Comparison of ENCODE assay signal across 11 cellular contexts in the genomic region with DNA sequence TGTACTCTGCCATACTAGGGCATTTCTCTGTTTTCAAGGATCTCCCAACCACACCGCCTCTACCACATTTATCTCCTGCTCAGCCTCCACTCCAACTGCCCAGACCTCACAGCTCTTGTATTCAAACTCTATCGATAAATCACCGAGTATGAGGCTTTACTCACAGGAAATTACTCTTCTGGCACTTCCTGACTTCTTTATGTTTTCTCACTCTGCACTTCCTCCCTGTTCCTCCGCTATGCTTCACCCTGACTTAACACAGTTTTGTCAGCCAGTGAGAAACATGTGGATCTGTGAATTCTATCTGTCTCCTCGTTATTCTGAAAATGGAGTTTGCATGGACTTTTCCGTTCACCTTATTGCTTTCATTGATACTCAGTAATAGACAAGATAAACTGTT. TPM values are rescaled to one million over a fixed set of nuclear protein-coding genes. Genes with fewer than 3 reads are reported as not detected.
DNase-seq lines count a peak whose midpoint lies in the region; ATAC-seq lines count a peak whose summit lies in the region.
"Had no signal": no experiment of that assay in that cellular context is flagged by ENCODE, and none has a peak within 500 bp of the region (broad histone marks: within the 10 kb centered on the region; RNA-seq: fewer than 3 reads in every experiment).

No MANE protein-coding gene starts in this region.

- 71 to 81% methylated on average over 6 of the region's 6 CpGs for WGBS in aorta, 2 donors

- peaks cover 10% of the 10 kb centered on the region for H3K36me3 Mint-ChIP-seq in central memory CD8-positive, alpha-beta T cell (ENCODE audit: insufficient read depth)

- H3K27ac Mint-ChIP-seq in central memory CD8-positive, alpha-beta T cell (ENCODE audit: low read depth): peak overlapping the region; percentile 64

- no peaks in the 10 kb centered on the region for H3K27me3 Mint-ChIP-seq in central memory CD8-positive, alpha-beta T cell

- H3K4me1 Mint-ChIP-seq in central memory CD8-positive, alpha-beta T cell: peaks cover 41% of the 10 kb centered on the region

- H3K36me3 ChIP-seq in skeletal muscle tissue (ENCODE audit: control insufficient read depth in 3 of 3, insufficient read depth in 3 of 3, low read length in 3 of 3) (no peaks in the 10 kb centered on the region), aorta (ENCODE audit: control insufficient read depth in 1 of 2, insufficient read depth in 2 of 2, low read length in 1 of 2) (no peaks in the 10 kb centered on the region)

- no peaks in the 10 kb centered on the region for H3K9me3 ChIP-seq in skeletal muscle tissue (ENCODE audit: control insufficient read depth in 3 of 3, low read length in 3 of 3)
- no peaks in the 10 kb centered on the region for H3K9me3 ChIP-seq in aorta (ENCODE audit: control insufficient read depth, low read length)

- no peak overlapping the region for H3K9ac ChIP-seq in skeletal muscle tissue (ENCODE audit: low read depth in 1 of 3, low read length in 3 of 3)

- no peak for ATAC-seq in central memory CD8-positive, alpha-beta T cell (replicated peaks; ENCODE audit: extremely low read depth, poor library complexity, severe bottlenecking)
- ATAC-seq in aorta (ENCODE audit: low FRiP score): no peak

- peak; percentile 31 for DNase-seq in SIG-M5 treated with dmso at 0.1 percent for 504 hours (lab: John Stamatoyannopoulos, UW; ENCODE audit: unreplicated experiment)
- DNase-seq in SIG-M5 (lab: John Stamatoyannopoulos, UW): no peak
- peak; percentile 35 for DNase-seq in NOMO-1 treated with dmso at 0.1 percent for 144 hours (lab: John Stamatoyannopoulos, UW; ENCODE audit: unreplicated experiment)
- no peak for DNase-seq in central memory CD8-positive, alpha-beta T cell (ENCODE audit: low spot score in 2 of 2)
- DNase-seq in HuH-7 (ENCODE audit: low spot score): no peak
- DNase-seq in NCI-H345 (lab: John Stamatoyannopoulos, UW): no peak
- DNase-seq in aorta: no peak
- DNase-seq: 8988T, NCI-H446, trophoblast cell had no signal

- peak overlapping the region in 1 of 3 donors; percentile 56 for H3K4me3 ChIP-seq in skeletal muscle tissue (ENCODE audit: low read length in 3 of 3)
- no peak overlapping the region for H3K4me3 ChIP-seq in aorta (ENCODE audit: low read length in 2 of 2)

- H3K4me1 ChIP-seq in skeletal muscle tissue (ENCODE audit: control insufficient read depth in 3 of 3, insufficient read depth in 3 of 3, low read length in 3 of 3) (peaks cover 0 to 10% (median 5%) of the 10 kb centered on the region in 3 donors), aorta (ENCODE audit: control insufficient read depth in 1 of 2, insufficient read depth in 2 of 2, low read length in 2 of 2) (no peaks in the 10 kb centered on the region)

- H3K27me3 ChIP-seq in skeletal muscle tissue (ENCODE audit: control insufficient read depth in 3 of 3, insufficient read depth in 3 of 3, low read length in 3 of 3): no peaks in the 10 kb centered on the region
- H3K27me3 ChIP-seq in aorta (ENCODE audit: control insufficient read depth in 1 of 2, insufficient read depth in 2 of 2, low read length in 1 of 2): no peaks in the 10 kb centered on the region

- H3K9me3 Mint-ChIP-seq in central memory CD8-positive, alpha-beta T cell: no peaks in the 10 kb centered on the region

- peak overlapping the region; percentile 82 for H3K4me3 Mint-ChIP-seq in central memory CD8-positive, alpha-beta T cell

- peak overlapping the region; percentile 36 for H3K27ac ChIP-seq in skeletal muscle tissue (ENCODE audit: low read depth, low read length)
- H3K27ac ChIP-seq in aorta (ENCODE audit: low read depth in 1 of 2, low read length in 2 of 2): no peak overlapping the region

- intact Hi-C loops in aorta (cut with DNase I): loop anchor here in 1 of 2 donors (10.0 kb wide), 1 partner anchor 54 kb away; no protein-coding TSS in a partner anchor

RNA-seq across cellular contexts. Expression of a gene that starts 2.6 kb away (rescaled TPM):
- total RNA-seq in skeletal muscle tissue (26.6 TPM), aorta (100 to 1,000 TPM in 1 of 2 donors, 10 to 100 TPM in 1; 46.5 to 116 TPM)
- polyA plus RNA-seq in aorta: 10 to 100 TPM in 1 of 2 donors, 1 to 10 TPM in 1; 7.6 to 18.1 TPM

RNA-seq across cellular contexts. Expression of a gene that starts 11.5 kb away (rescaled TPM):
- 2.6 TPM for total RNA-seq in skeletal muscle tissue
- total RNA-seq in aorta: 1 to 10 TPM in 1 of 2 donors, under 1 TPM in 1; 0.26 to 1.0 TPM
- polyA plus RNA-seq in aorta: not detected

Comparison
In these comparisons a context has a peak if more than half of its experiments do, and no peak if none do; other contexts are left out.
1. DNase-seq: peak in SIG-M5 treated with dmso at 0.1 percent for 504 hours (single experiment) and NOMO-1 treated with dmso at 0.1 percent for 144 hours (single experiment); none in SIG-M5 (single experiment), central memory CD8-positive, alpha-beta T cell (0 of 2), HuH-7 (single experiment), NCI-H345 (single experiment) and aorta (0 of 2).